ENCODE assay signal across 8 cellular contexts in genomic region chr3:88005066-88005465, GRCh38. TPM values are rescaled to one million over a fixed set of nuclear protein-coding genes. Genes with fewer than 3 reads are reported as not detected.
DNase-seq lines count a peak whose midpoint lies in the region; ATAC-seq, FAIRE-seq and TF ChIP-seq lines count a peak whose summit lies in the region.

No MANE protein-coding gene starts in this region.

- POLR2A ChIA-PET in HEK293T (lab: Yijun Ruan, JAX) = no interaction called here

- peak; percentile 67 for ATAC-seq in HG03378 (IDR thresholded peaks at IDR 0.05; ENCODE audit: unreplicated experiment)

- CTCF ChIA-PET in HEK293T (lab: Yijun Ruan, JAX) = interaction anchor here (0.9 to 2.2 kb wide), 5 partner anchors 108 to 741 kb away, joined by 3 to 9 read pairs (median 4); no protein-coding TSS in a partner anchor

- FAIRE-seq in TTC549 (lab: Jason Lieb, UNC) = peak; percentile 48

- peak; percentile 12 for DNase-seq in SHP77 treated with DMSO at 0.1 percent for 48 hours (lab: John Stamatoyannopoulos, UW)
- no peak for DNase-seq in SHP77 (lab: John Stamatoyannopoulos, UW)
- DNase-seq in inferior parietal cortex (ENCODE audit: extremely low spot score) = peak; percentile 31
- no peak for DNase-seq in HEK293T (ENCODE audit: extremely low spot score)
- no peak for DNase-seq in SK-N-DZ (ENCODE audit: low spot score)
- DNase-seq in 8988T = no peak

TF ChIP-seq in HEK293T, 16 proteins besides CTCF, POLR2A, EP300 and RAD21:
- TF ChIP-seq ZNF384 (IDR thresholded peaks at IDR 0.05) (no peak), BHLHE40 (IDR thresholded peaks at IDR 0.05; ENCODE audit: borderline replicate concordance) (no peak), SUZ12 (IDR thresholded peaks at IDR 0.05) (no peak)

RNA-seq across cellular contexts. Expression of gene CGGBP1, which starts 53.7 kb away (rescaled TPM):
- 66.8 and 68.2 TPM in 2 replicates for polyA plus RNA-seq in SK-N-DZ (2014; cell fraction: cytosol; rRNA removed)
- 92.9 and 122 TPM in 2 replicates for polyA plus RNA-seq in SK-N-DZ (2014; cell fraction: nucleus; rRNA removed)

RNA-seq across cellular contexts. Expression of gene ZNF654, which starts 54.0 kb away (rescaled TPM):
- 3.6 and 3.7 TPM in 2 replicates for polyA plus RNA-seq in SK-N-DZ (2014; cell fraction: cytosol; rRNA removed)
- 6.4 and 6.7 TPM in 2 replicates for polyA plus RNA-seq in SK-N-DZ (2014; cell fraction: nucleus; rRNA removed)

Comparison
In these comparisons a context has a peak if more than half of its experiments do, and no peak if none do; other contexts are left out.
1. DNase-seq: peak in SHP77 treated with DMSO at 0.1 percent for 48 hours (single experiment) and inferior parietal cortex (single experiment); none in SHP77 (0 of 2), HEK293T (single experiment), SK-N-DZ (single experiment) and 8988T (single experiment).